ENCODE assay signal across 1 cellular context in the genomic region with DNA sequence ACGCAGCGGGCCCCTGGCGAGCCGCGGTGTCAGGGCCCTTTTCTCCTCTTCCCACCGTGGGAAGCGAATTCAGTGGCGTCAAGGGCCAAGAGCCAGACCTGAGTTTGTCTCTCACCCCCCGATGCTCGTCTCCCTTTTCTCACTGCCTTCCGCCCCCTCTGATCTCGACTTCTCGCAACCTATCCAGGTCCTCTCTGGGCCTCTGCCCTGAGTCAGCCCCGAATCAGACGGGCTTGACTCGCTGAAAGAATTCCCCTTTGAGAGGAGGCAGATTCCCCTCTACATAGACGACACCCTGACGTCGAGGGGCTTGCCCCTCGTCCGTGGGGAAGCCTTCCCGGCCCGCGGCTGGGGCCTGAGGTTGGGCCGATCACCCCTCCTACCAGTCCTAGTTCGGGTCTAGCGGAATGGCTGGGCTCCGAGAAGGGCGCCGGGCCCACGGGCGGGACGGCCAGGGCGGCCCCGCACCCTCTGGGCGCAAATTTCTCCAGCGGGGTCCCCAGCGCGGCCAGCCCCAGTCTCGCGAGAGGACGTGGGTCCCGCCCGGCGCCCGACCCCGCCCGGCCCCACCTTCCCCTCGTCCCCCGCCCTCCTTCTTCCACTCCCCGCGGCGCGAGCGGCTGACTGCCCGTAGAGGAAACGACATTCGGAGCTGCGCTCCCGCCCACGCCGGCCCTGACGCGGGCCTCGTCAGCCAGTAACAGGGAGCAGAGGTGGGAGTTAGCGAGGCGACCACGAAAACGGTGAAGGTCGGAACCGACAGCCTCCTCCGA.
A peak's percentile ranks its signal among the peaks of the same experiment; 100 is the strongest.
TF ChIP-seq lines count a peak whose summit lies in the region.

A gene with protein sequence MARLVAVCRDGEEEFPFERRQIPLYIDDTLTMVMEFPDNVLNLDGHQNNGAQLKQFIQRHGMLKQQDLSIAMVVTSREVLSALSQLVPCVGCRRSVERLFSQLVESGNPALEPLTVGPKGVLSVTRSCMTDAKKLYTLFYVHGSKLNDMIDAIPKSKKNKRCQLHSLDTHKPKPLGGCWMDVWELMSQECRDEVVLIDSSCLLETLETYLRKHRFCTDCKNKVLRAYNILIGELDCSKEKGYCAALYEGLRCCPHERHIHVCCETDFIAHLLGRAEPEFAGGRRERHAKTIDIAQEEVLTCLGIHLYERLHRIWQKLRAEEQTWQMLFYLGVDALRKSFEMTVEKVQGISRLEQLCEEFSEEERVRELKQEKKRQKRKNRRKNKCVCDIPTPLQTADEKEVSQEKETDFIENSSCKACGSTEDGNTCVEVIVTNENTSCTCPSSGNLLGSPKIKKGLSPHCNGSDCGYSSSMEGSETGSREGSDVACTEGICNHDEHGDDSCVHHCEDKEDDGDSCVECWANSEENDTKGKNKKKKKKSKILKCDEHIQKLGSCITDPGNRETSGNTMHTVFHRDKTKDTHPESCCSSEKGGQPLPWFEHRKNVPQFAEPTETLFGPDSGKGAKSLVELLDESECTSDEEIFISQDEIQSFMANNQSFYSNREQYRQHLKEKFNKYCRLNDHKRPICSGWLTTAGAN (plus strand): TSS at position 600 of the 773 bp plus-strand sequence. CDS start 806 bp downstream, outside the sequence.

TF ChIP-seq in HepG2, 621 proteins besides CTCF, POLR2A, EP300 and RAD21 (continued from another document and continues in another):
- TF ChIP-seq, protein P1, sequence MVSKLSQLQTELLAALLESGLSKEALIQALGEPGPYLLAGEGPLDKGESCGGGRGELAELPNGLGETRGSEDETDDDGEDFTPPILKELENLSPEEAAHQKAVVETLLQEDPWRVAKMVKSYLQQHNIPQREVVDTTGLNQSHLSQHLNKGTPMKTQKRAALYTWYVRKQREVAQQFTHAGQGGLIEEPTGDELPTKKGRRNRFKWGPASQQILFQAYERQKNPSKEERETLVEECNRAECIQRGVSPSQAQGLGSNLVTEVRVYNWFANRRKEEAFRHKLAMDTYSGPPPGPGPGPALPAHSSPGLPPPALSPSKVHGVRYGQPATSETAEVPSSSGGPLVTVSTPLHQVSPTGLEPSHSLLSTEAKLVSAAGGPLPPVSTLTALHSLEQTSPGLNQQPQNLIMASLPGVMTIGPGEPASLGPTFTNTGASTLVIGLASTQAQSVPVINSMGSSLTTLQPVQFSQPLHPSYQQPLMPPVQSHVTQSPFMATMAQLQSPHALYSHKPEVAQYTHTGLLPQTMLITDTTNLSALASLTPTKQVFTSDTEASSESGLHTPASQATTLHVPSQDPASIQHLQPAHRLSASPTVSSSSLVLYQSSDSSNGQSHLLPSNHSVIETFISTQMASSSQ (IDR thresholded peaks at IDR 0.05; ENCODE audit: low read depth): no peak
- TF ChIP-seq, protein P1 (CRISPR knock-in tag; IDR thresholded peaks at IDR 0.05; ENCODE audit: borderline replicate concordance): peak; percentile 37; the same call in 1 of the 2 replicates
- TF ChIP-seq, protein P2, sequence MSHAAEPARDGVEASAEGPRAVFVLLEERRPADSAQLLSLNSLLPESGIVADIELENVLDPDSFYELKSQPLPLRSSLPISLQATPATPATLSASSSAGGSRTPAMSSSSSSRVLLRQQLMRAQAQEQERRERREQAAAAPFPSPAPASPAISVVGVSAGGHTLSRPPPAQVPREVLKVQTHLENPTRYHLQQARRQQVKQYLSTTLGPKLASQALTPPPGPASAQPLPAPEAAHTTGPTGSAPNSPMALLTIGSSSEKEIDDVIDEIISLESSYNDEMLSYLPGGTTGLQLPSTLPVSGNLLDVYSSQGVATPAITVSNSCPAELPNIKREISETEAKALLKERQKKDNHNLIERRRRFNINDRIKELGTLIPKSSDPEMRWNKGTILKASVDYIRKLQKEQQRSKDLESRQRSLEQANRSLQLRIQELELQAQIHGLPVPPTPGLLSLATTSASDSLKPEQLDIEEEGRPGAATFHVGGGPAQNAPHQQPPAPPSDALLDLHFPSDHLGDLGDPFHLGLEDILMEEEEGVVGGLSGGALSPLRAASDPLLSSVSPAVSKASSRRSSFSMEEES (CRISPR knock-in tag; IDR thresholded peaks at IDR 0.05): no peak
- TF ChIP-seq ZNF33A (CRISPR knock-in tag; IDR thresholded peaks at IDR 0.05; ENCODE audit: borderline replicate concordance) (no peak; the same call in 1 of the 2 replicates), SCMH1 (CRISPR knock-in tag; IDR thresholded peaks at IDR 0.05; ENCODE audit: borderline replicate concordance) (no peak), YEATS4 (CRISPR knock-in tag; IDR thresholded peaks at IDR 0.05; ENCODE audit: borderline replicate concordance) (peak; percentile 51), MAFF (IDR thresholded peaks at IDR 0.05; ENCODE audit: low read depth, low read length) (no peak), ARNT (IDR thresholded peaks at IDR 0.05) (no peak), SNRNP70 (IDR thresholded peaks at IDR 0.05; ENCODE audit: low read depth, low read length) (no peak), PHB2 (IDR thresholded peaks at IDR 0.05; ENCODE audit: partially characterized antibody) (no peak), RBAK (CRISPR knock-in tag; IDR thresholded peaks at IDR 0.05) (no peak), RFXANK (CRISPR knock-in tag; IDR thresholded peaks at IDR 0.05) (no peak), PHF5A (CRISPR knock-in tag; IDR thresholded peaks at IDR 0.05; ENCODE audit: low read depth, unreplicated experiment) (peak; percentile 76), ZNF790 (CRISPR knock-in tag; IDR thresholded peaks at IDR 0.05; ENCODE audit: borderline replicate concordance) (no peak)
- TF ChIP-seq, protein P3, sequence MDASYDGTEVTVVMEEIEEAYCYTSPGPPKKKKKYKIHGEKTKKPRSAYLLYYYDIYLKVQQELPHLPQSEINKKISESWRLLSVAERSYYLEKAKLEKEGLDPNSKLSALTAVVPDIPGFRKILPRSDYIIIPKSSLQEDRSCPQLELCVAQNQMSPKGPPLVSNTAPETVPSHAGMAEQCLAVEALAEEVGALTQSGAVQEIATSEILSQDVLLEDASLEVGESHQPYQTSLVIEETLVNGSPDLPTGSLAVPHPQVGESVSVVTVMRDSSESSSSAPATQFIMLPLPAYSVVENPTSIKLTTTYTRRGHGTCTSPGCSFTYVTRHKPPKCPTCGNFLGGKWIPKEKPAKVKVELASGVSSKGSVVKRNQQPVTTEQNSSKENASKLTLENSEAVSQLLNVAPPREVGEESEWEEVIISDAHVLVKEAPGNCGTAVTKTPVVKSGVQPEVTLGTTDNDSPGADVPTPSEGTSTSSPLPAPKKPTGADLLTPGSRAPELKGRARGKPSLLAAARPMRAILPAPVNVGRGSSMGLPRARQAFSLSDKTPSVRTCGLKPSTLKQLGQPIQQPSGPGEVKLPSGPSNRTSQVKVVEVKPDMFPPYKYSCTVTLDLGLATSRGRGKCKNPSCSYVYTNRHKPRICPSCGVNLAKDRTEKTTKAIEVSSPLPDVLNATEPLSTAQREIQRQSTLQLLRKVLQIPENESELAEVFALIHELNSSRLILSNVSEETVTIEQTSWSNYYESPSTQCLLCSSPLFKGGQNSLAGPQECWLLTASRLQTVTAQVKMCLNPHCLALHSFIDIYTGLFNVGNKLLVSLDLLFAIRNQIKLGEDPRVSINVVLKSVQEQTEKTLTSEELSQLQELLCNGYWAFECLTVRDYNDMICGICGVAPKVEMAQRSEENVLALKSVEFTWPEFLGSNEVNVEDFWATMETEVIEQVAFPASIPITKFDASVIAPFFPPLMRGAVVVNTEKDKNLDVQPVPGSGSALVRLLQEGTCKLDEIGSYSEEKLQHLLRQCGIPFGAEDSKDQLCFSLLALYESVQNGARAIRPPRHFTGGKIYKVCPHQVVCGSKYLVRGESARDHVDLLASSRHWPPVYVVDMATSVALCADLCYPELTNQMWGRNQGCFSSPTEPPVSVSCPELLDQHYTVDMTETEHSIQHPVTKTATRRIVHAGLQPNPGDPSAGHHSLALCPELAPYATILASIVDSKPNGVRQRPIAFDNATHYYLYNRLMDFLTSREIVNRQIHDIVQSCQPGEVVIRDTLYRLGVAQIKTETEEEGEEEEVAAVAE (CRISPR knock-in tag; IDR thresholded peaks at IDR 0.05; ENCODE audit: borderline replicate concordance): peak; percentile 62; the same call in 1 of the 2 replicates
- TF ChIP-seq, protein P4, sequence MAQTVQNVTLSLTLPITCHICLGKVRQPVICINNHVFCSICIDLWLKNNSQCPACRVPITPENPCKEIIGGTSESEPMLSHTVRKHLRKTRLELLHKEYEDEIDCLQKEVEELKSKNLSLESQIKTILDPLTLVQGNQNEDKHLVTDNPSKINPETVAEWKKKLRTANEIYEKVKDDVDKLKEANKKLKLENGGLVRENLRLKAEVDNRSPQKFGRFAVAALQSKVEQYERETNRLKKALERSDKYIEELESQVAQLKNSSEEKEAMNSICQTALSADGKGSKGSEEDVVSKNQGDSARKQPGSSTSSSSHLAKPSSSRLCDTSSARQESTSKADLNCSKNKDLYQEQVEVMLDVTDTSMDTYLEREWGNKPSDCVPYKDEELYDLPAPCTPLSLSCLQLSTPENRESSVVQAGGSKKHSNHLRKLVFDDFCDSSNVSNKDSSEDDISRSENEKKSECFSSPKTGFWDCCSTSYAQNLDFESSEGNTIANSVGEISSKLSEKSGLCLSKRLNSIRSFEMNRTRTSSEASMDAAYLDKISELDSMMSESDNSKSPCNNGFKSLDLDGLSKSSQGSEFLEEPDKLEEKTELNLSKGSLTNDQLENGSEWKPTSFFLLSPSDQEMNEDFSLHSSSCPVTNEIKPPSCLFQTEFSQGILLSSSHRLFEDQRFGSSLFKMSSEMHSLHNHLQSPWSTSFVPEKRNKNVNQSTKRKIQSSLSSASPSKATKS (CRISPR knock-in tag; IDR thresholded peaks at IDR 0.05): no peak
- TF ChIP-seq, protein P5, sequence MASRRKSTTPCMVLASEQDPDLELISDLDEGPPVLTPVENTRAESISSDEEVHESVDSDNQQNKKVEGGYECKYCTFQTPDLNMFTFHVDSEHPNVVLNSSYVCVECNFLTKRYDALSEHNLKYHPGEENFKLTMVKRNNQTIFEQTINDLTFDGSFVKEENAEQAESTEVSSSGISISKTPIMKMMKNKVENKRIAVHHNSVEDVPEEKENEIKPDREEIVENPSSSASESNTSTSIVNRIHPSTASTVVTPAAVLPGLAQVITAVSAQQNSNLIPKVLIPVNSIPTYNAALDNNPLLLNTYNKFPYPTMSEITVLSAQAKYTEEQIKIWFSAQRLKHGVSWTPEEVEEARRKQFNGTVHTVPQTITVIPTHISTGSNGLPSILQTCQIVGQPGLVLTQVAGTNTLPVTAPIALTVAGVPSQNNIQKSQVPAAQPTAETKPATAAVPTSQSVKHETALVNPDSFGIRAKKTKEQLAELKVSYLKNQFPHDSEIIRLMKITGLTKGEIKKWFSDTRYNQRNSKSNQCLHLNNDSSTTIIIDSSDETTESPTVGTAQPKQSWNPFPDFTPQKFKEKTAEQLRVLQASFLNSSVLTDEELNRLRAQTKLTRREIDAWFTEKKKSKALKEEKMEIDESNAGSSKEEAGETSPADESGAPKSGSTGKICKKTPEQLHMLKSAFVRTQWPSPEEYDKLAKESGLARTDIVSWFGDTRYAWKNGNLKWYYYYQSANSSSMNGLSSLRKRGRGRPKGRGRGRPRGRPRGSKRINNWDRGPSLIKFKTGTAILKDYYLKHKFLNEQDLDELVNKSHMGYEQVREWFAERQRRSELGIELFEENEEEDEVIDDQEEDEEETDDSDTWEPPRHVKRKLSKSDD (CRISPR knock-in tag; IDR thresholded peaks at IDR 0.05; ENCODE audit: low read depth): no peak
- TF ChIP-seq, protein P6, sequence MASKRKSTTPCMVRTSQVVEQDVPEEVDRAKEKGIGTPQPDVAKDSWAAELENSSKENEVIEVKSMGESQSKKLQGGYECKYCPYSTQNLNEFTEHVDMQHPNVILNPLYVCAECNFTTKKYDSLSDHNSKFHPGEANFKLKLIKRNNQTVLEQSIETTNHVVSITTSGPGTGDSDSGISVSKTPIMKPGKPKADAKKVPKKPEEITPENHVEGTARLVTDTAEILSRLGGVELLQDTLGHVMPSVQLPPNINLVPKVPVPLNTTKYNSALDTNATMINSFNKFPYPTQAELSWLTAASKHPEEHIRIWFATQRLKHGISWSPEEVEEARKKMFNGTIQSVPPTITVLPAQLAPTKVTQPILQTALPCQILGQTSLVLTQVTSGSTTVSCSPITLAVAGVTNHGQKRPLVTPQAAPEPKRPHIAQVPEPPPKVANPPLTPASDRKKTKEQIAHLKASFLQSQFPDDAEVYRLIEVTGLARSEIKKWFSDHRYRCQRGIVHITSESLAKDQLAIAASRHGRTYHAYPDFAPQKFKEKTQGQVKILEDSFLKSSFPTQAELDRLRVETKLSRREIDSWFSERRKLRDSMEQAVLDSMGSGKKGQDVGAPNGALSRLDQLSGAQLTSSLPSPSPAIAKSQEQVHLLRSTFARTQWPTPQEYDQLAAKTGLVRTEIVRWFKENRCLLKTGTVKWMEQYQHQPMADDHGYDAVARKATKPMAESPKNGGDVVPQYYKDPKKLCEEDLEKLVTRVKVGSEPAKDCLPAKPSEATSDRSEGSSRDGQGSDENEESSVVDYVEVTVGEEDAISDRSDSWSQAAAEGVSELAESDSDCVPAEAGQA (IDR thresholded peaks at IDR 0.05; ENCODE audit: low read depth): no peak
- TF ChIP-seq, protein P6 (CRISPR knock-in tag; IDR thresholded peaks at IDR 0.05; ENCODE audit: borderline replicate concordance): no peak
- TF ChIP-seq, protein P7, sequence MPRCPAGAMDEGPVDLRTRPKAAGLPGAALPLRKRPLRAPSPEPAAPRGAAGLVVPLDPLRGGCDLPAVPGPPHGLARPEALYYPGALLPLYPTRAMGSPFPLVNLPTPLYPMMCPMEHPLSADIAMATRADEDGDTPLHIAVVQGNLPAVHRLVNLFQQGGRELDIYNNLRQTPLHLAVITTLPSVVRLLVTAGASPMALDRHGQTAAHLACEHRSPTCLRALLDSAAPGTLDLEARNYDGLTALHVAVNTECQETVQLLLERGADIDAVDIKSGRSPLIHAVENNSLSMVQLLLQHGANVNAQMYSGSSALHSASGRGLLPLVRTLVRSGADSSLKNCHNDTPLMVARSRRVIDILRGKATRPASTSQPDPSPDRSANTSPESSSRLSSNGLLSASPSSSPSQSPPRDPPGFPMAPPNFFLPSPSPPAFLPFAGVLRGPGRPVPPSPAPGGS (CRISPR knock-in tag; IDR thresholded peaks at IDR 0.05): no peak
